ENCODE assay signal across 8 cellular contexts in genomic region chr16:30352488-30353401, GRCh38. TPM values are rescaled to one million over a fixed set of nuclear protein-coding genes. Genes with fewer than 3 reads are reported as not detected.
A peak's percentile ranks its signal among the peaks of the same experiment; 100 is the strongest.
DNase-seq lines count a peak whose midpoint lies in the region; ATAC-seq, FAIRE-seq and TF ChIP-seq lines count a peak whose summit lies in the region.

No MANE protein-coding gene starts in this region.

- H3K27me3 Mint-ChIP-seq in activated CD4-positive, alpha-beta T cell treated with anti-CD3 and anti-CD28 coated beads, Interleukin-2, amount 10 ng/mL, durations not matched to agents 24 days and 14 days, result no peaks in the 10 kb centered on the region
- no peaks in the 10 kb centered on the region for H3K27me3 Mint-ChIP-seq in activated naive CD8-positive, alpha-beta T cell treated with anti-CD3 and anti-CD28 coated beads, Interleukin-2, amount 10 ng/mL, durations not matched to agents 7 days and 5 days

- BruUV-seq in HepG2 (replicated peaks; lab: Mats Ljungman, UMichigan), result no TSS peak

- intact Hi-C loops in activated CD4-positive, alpha-beta T cell treated with anti-CD3 and anti-CD28 coated beads, Interleukin-2, amount 10 ng/mL, durations not matched to agents 24 days and 14 days (cut with micrococcal nuclease), result no loop called here
- intact Hi-C loops in HepG2 (cut with micrococcal nuclease; ENCODE audit: unreplicated experiment), result no loop called here

- H3K27ac Mint-ChIP-seq in activated CD4-positive, alpha-beta T cell treated with anti-CD3 and anti-CD28 coated beads, Interleukin-2, amount 10 ng/mL, durations not matched to agents 24 days and 14 days, result no peak overlapping the region
- no peak overlapping the region for H3K27ac Mint-ChIP-seq in activated naive CD8-positive, alpha-beta T cell treated with anti-CD3 and anti-CD28 coated beads, Interleukin-2, amount 10 ng/mL, durations not matched to agents 7 days and 5 days

- H3K4me1 ChIP-seq in HepG2 (ENCODE audit: insufficient read depth, low read length) (peaks cover 56% of the 10 kb centered on the region), stomach smooth muscle (ENCODE audit: control insufficient read depth, insufficient read depth, low read length) (peaks cover 52% of the 10 kb centered on the region)

- H3K36me3 ChIP-seq in HepG2 (replicated peaks in 1 of 2; ENCODE audit: control insufficient read depth in 1 of 2, insufficient read depth in 2 of 2, low read length in 2 of 2), result peaks cover 3 to 30% of the 10 kb centered on the region in 2 experiments; a peak in 4 of 5 replicates
- peaks cover 23 to 26% of the 10 kb centered on the region in 2 donors for H3K36me3 ChIP-seq in stomach smooth muscle (ENCODE audit: control insufficient read depth in 2 of 2, insufficient read depth in 2 of 2, low read length in 2 of 2)

- TF ChIP-seq EP300 in HepG2 (IDR thresholded peaks at IDR 0.05; ENCODE audit: low read depth in 2 of 2, low read length in 2 of 2), result no peak
- no peak for TF ChIP-seq EP300 in HepG2 (CRISPR knock-in tag; IDR thresholded peaks at IDR 0.05; ENCODE audit: borderline replicate concordance)

- H3K9me3 ChIP-seq in HepG2 (ENCODE audit: low read length) (no peaks in the 10 kb centered on the region), stomach smooth muscle (ENCODE audit: control insufficient read depth in 2 of 2, low read length in 2 of 2) (no peaks in the 10 kb centered on the region)

- H3K27ac ChIP-seq in HepG2 (ENCODE audit: extremely low read length, insufficient read depth, low read length), result peak overlapping the region; percentile 3
- H3K27ac ChIP-seq in stomach smooth muscle (ENCODE audit: low read length), result peak overlapping the region; percentile 97

- 0 out of 2 replicates have a peak, but pooled peaks have one; percentile 37 for TF ChIP-seq RAD21 in HepG2 (CRISPR knock-in tag; IDR thresholded peaks at IDR 0.05)

- peak; percentile 66 for TF ChIP-seq CTCF in HepG2 (CRISPR knock-in tag; IDR thresholded peaks at IDR 0.05)

- H3K9ac ChIP-seq in HepG2 (ENCODE audit: insufficient read depth, low read depth, low read length) (no peak overlapping the region), stomach smooth muscle (ENCODE audit: low read length in 2 of 2) (peak overlapping the region in 1 of 2 donors; percentile 29)

- POLR2A ChIA-PET in activated naive CD8-positive, alpha-beta T cell treated with anti-CD3 and anti-CD28 coated beads, Interleukin-2, amount 10 ng/mL, durations not matched to agents 7 days and 5 days (lab: Charles Lee), result interaction anchor here (2.7 kb wide), 1 partner anchor 17 kb away, joined by 13 read pairs; no protein-coding TSS in a partner anchor
- POLR2A ChIA-PET in HepG2 (lab: Yijun Ruan, JAX), result interaction anchor here (1.3 to 4.9 kb wide), 5 partner anchors 11 to 57 kb away, joined by 3 to 36 read pairs (median 4); partner anchors contain the start of gene ZNF771

- peak overlapping the region; percentile 37 for H3K4me2 ChIP-seq in HepG2 (ENCODE audit: low read depth, low read length)

- H3K4me1 Mint-ChIP-seq in activated CD4-positive, alpha-beta T cell treated with anti-CD3 and anti-CD28 coated beads, Interleukin-2, amount 10 ng/mL, durations not matched to agents 24 days and 14 days, result peaks cover 44% of the 10 kb centered on the region
- peaks cover 44% of the 10 kb centered on the region for H3K4me1 Mint-ChIP-seq in activated naive CD8-positive, alpha-beta T cell treated with anti-CD3 and anti-CD28 coated beads, Interleukin-2, amount 10 ng/mL, durations not matched to agents 7 days and 5 days

- DNase-seq in activated CD4-positive, alpha-beta T cell treated with anti-CD3 and anti-CD28 coated beads, Interleukin-2, amount 10 ng/mL, durations not matched to agents 24 days and 14 days, result no peak
- DNase-seq in activated CD4-positive, alpha-beta T cell treated with anti-CD3 and anti-CD28 coated beads for 48 hours, result no peak
- no peak for DNase-seq in activated naive CD8-positive, alpha-beta T cell treated with anti-CD3 and anti-CD28 coated beads, Interleukin-2, amount 10 ng/mL, durations not matched to agents 7 days and 5 days
- peak; percentile 68 for DNase-seq in HepG2 (ENCODE audit: low spot score)
- no peak for DNase-seq in activated CD4-positive, CD25-positive, alpha-beta regulatory T cell treated with anti-CD3 and anti-CD28 coated beads, Interleukin-2, amount 50 U/mL, for 72 hours
- no peak for DNase-seq in SKM-1 treated with dmso at 0.1 percent for 144 hours (lab: John Stamatoyannopoulos, UW; ENCODE audit: unreplicated experiment)
- DNase-seq in stimulated activated CD4-positive, alpha-beta T cell treated with anti-CD3 and anti-CD28 coated beads, Interleukin-12 subunit alpha, Interleukin-12 subunit beta, amount 100 ng/mL, for 4 hours, result no peak

- peak; percentile 28 to 42; a peak in 1 of 4 replicates for TF ChIP-seq POLR2A in HepG2 (IDR thresholded peaks at IDR 0.05; ENCODE audit: insufficient read depth in 1 of 2, low read depth in 2 of 2, low read length in 2 of 2)

- 83% methylated on average over 14 of the region's 14 CpGs for WGBS in HepG2 (ENCODE audit: low lambda C conversion rate)

- in situ Hi-C loops in HepG2 (cut with HindIII; ENCODE audit: extremely low pct_ligation_motif_present, low pct_unique_long_range_greater_than_20kb), result loop anchor here (10.0 kb wide), 1 partner anchor 262 kb away; the partner anchor contains the start of gene ZNF689

- peak; percentile 71 for FAIRE-seq in HepG2 (lab: Jason Lieb, UNC)

- H2AFZ ChIP-seq in HepG2 (ENCODE audit: low read length), result no peak overlapping the region

- CTCF ChIA-PET in HepG2 (lab: Yijun Ruan, JAX; ENCODE audit: low intra/inter-chr PET ratio, low total read pairs), result interaction anchor here (0.8 to 2.4 kb wide), 3 partner anchors 17 to 276 kb away, joined by 3 to 10 read pairs (median 3); no protein-coding TSS in a partner anchor

- H3K36me3 Mint-ChIP-seq in activated CD4-positive, alpha-beta T cell treated with anti-CD3 and anti-CD28 coated beads, Interleukin-2, amount 10 ng/mL, durations not matched to agents 24 days and 14 days (ENCODE audit: low read depth), result peaks cover 64% of the 10 kb centered on the region
- H3K36me3 Mint-ChIP-seq in activated naive CD8-positive, alpha-beta T cell treated with anti-CD3 and anti-CD28 coated beads, Interleukin-2, amount 10 ng/mL, durations not matched to agents 7 days and 5 days, result peaks cover 19% of the 10 kb centered on the region

- peak overlapping the region; percentile 37 for H3K4me3 Mint-ChIP-seq in activated CD4-positive, alpha-beta T cell treated with anti-CD3 and anti-CD28 coated beads, Interleukin-2, amount 10 ng/mL, durations not matched to agents 24 days and 14 days
- H3K4me3 Mint-ChIP-seq in activated naive CD8-positive, alpha-beta T cell treated with anti-CD3 and anti-CD28 coated beads, Interleukin-2, amount 10 ng/mL, durations not matched to agents 7 days and 5 days, result peak overlapping the region; percentile 24

- peaks cover 23% of the 10 kb centered on the region for H3K79me2 ChIP-seq in HepG2 (ENCODE audit: insufficient read depth, low read length)

- H3K9me3 Mint-ChIP-seq in activated CD4-positive, alpha-beta T cell treated with anti-CD3 and anti-CD28 coated beads, Interleukin-2, amount 10 ng/mL, durations not matched to agents 24 days and 14 days, result no peaks in the 10 kb centered on the region
- H3K9me3 Mint-ChIP-seq in activated naive CD8-positive, alpha-beta T cell treated with anti-CD3 and anti-CD28 coated beads, Interleukin-2, amount 10 ng/mL, durations not matched to agents 7 days and 5 days, result no peaks in the 10 kb centered on the region

- H3K4me3 ChIP-seq in HepG2 (replicated peaks in 1 of 3; ENCODE audit: insufficient read depth in 1 of 3, low read depth in 2 of 3, low read length in 3 of 3) (no peak overlapping the region; a peak in 1 of 6 replicates), stomach smooth muscle (ENCODE audit: low read length in 2 of 2) (peak overlapping the region in 1 of 2 donors; percentile 47)

- H3K27me3 ChIP-seq in HepG2 (ENCODE audit: control insufficient read depth in 1 of 2, insufficient read depth in 2 of 2, low read length in 2 of 2), result no peaks in the 10 kb centered on the region; a peak in 1 of 5 replicates
- H3K27me3 ChIP-seq in stomach smooth muscle (ENCODE audit: control insufficient read depth in 1 of 2, insufficient read depth in 2 of 2, low read length in 2 of 2), result no peaks in the 10 kb centered on the region

- no peaks in the 10 kb centered on the region for H4K20me1 ChIP-seq in HepG2 (ENCODE audit: insufficient read depth, low read length)

- no peak for ATAC-seq in activated naive CD8-positive, alpha-beta T cell treated with anti-CD3 and anti-CD28 coated beads, Interleukin-2, amount 10 ng/mL, durations not matched to agents 7 days and 5 days (ENCODE audit: low read depth)
- ATAC-seq in HepG2, result peak; percentile 31

RNA-seq across cellular contexts. Expression of gene CD2BP2, which starts 2.4 kb away (rescaled TPM):
- 80.5 and 93.2 TPM in 2 replicates for total RNA-seq in activated CD4-positive, alpha-beta T cell treated with anti-CD3 and anti-CD28 coated beads, Interleukin-2, amount 10 ng/mL, durations not matched to agents 24 days and 14 days
- 10 to 100 TPM; 71.3 to 72.5 TPM for total RNA-seq in activated naive CD8-positive, alpha-beta T cell treated with anti-CD3 and anti-CD28 coated beads, Interleukin-2, amount 10 ng/mL, durations not matched to agents 7 days and 5 days
- total RNA-seq in HepG2 (2016; rRNA removed; fragmentation: Illumina TruSeq; extraction: Trizol), result 54.6 and 69.9 TPM in 2 replicates
- 7.2 and 8.0 TPM in 2 replicates for total RNA-seq in HepG2 (2016; cell fraction: cytosol; rRNA removed; fragmentation: Illumina TruSeq; extraction: Trizol; ENCODE audit: low read depth)
- 57.2 and 72.6 TPM in 2 replicates for total RNA-seq in HepG2 (2016; cell fraction: insoluble cytoplasmic fraction; rRNA removed; fragmentation: Illumina TruSeq; extraction: Trizol)
- total RNA-seq in HepG2 (2016; cell fraction: membrane; rRNA removed; fragmentation: Illumina TruSeq; extraction: Trizol), result 18.8 and 20.2 TPM in 2 replicates
- 24.2 and 28.9 TPM in 2 replicates for total RNA-seq in HepG2 (2016; cell fraction: nucleus; rRNA removed; fragmentation: Illumina TruSeq; extraction: Trizol)
- 24.9 and 27.3 TPM in 2 replicates for polyA plus RNA-seq in HepG2 (2011; rRNA removed)
- 26.5 and 26.7 TPM in 2 replicates for polyA plus RNA-seq in HepG2 (2011; cell fraction: cytosol; rRNA removed)
- polyA plus RNA-seq in HepG2 (2011; cell fraction: nucleus; rRNA removed), result 52.6 and 55.8 TPM in 2 replicates
- polyA plus RNA-seq in HepG2 (2012), result 25.0 and 28.0 TPM in 2 replicates
- polyA plus RNA-seq in HepG2 (2016; cell fraction: cytosol; fragmentation: Illumina TruSeq; extraction: Trizol; ENCODE audit: low read depth), result 8.5 and 10.2 TPM in 2 replicates
- polyA plus RNA-seq in HepG2 (2016; cell fraction: insoluble cytoplasmic fraction; fragmentation: Illumina TruSeq; extraction: Trizol; ENCODE audit: low read depth), result 76.1 and 78.5 TPM in 2 replicates
- polyA plus RNA-seq in HepG2 (2016; cell fraction: membrane; fragmentation: Illumina TruSeq; extraction: Trizol; ENCODE audit: low read depth), result 16.5 and 17.6 TPM in 2 replicates
- polyA plus RNA-seq in HepG2 (2016; cell fraction: nucleus; fragmentation: Illumina TruSeq; extraction: Trizol; ENCODE audit: insufficient read depth, low read depth), result 49.1 and 51.4 TPM in 2 replicates
- polyA minus RNA-seq in HepG2 (2011; rRNA and poly(A)+ RNA removed; ENCODE audit: low replicate concordance), result 21.5 and 32.4 TPM in 2 replicates
- polyA minus RNA-seq in HepG2 (2011; cell fraction: cytosol; rRNA and poly(A)+ RNA removed), result 8.9 and 11.3 TPM in 2 replicates
- 14.0 and 20.5 TPM in 2 replicates for polyA minus RNA-seq in HepG2 (2011; cell fraction: nucleus; rRNA and poly(A)+ RNA removed)

RNA-seq across cellular contexts. Expression of gene TBC1D10B, which starts 17.5 kb away (rescaled TPM):
- total RNA-seq in activated CD4-positive, alpha-beta T cell treated with anti-CD3 and anti-CD28 coated beads, Interleukin-2, amount 10 ng/mL, durations not matched to agents 24 days and 14 days, result 68.9 TPM in 2 replicates
- 10 to 100 TPM; 63.6 to 69.8 TPM for total RNA-seq in activated naive CD8-positive, alpha-beta T cell treated with anti-CD3 and anti-CD28 coated beads, Interleukin-2, amount 10 ng/mL, durations not matched to agents 7 days and 5 days
- 20.8 and 24.8 TPM in 2 replicates for total RNA-seq in HepG2 (2016; rRNA removed; fragmentation: Illumina TruSeq; extraction: Trizol)
- total RNA-seq in HepG2 (2016; cell fraction: cytosol; rRNA removed; fragmentation: Illumina TruSeq; extraction: Trizol; ENCODE audit: low read depth), result 8.6 and 8.9 TPM in 2 replicates
- total RNA-seq in HepG2 (2016; cell fraction: insoluble cytoplasmic fraction; rRNA removed; fragmentation: Illumina TruSeq; extraction: Trizol), result 16.6 and 24.3 TPM in 2 replicates
- 26.7 and 28.1 TPM in 2 replicates for total RNA-seq in HepG2 (2016; cell fraction: membrane; rRNA removed; fragmentation: Illumina TruSeq; extraction: Trizol)
- total RNA-seq in HepG2 (2016; cell fraction: nucleus; rRNA removed; fragmentation: Illumina TruSeq; extraction: Trizol), result 15.5 and 19.2 TPM in 2 replicates
- polyA plus RNA-seq in HepG2 (2011; rRNA removed), result 15.7 and 16.4 TPM in 2 replicates
- polyA plus RNA-seq in HepG2 (2011; cell fraction: cytosol; rRNA removed), result 18.9 and 22.7 TPM in 2 replicates
- 33.2 and 34.9 TPM in 2 replicates for polyA plus RNA-seq in HepG2 (2011; cell fraction: nucleus; rRNA removed)
- 25.6 and 28.2 TPM in 2 replicates for polyA plus RNA-seq in HepG2 (2012)
- polyA plus RNA-seq in HepG2 (2016; cell fraction: cytosol; fragmentation: Illumina TruSeq; extraction: Trizol; ENCODE audit: low read depth), result 8.5 and 9.1 TPM in 2 replicates
- 22.6 and 31.2 TPM in 2 replicates for polyA plus RNA-seq in HepG2 (2016; cell fraction: insoluble cytoplasmic fraction; fragmentation: Illumina TruSeq; extraction: Trizol; ENCODE audit: low read depth)
- 21.4 and 25.0 TPM in 2 replicates for polyA plus RNA-seq in HepG2 (2016; cell fraction: membrane; fragmentation: Illumina TruSeq; extraction: Trizol; ENCODE audit: low read depth)
- polyA plus RNA-seq in HepG2 (2016; cell fraction: nucleus; fragmentation: Illumina TruSeq; extraction: Trizol; ENCODE audit: insufficient read depth, low read depth), result 36.3 and 37.8 TPM in 2 replicates
- polyA minus RNA-seq in HepG2 (2011; rRNA and poly(A)+ RNA removed; ENCODE audit: low replicate concordance), result 31.9 and 51.8 TPM in 2 replicates
- 20.0 and 23.4 TPM in 2 replicates for polyA minus RNA-seq in HepG2 (2011; cell fraction: cytosol; rRNA and poly(A)+ RNA removed)
- 15.0 and 15.1 TPM in 2 replicates for polyA minus RNA-seq in HepG2 (2011; cell fraction: nucleus; rRNA and poly(A)+ RNA removed)

RNA-seq across cellular contexts. Expression of gene MYL11, which starts 21.9 kb away (rescaled TPM):
- 1.0 and 1.3 TPM in 2 replicates for total RNA-seq in activated CD4-positive, alpha-beta T cell treated with anti-CD3 and anti-CD28 coated beads, Interleukin-2, amount 10 ng/mL, durations not matched to agents 24 days and 14 days
- 1 to 10 TPM in 1 of 2 experiments, not detected in 1; 1.7 TPM for total RNA-seq in activated naive CD8-positive, alpha-beta T cell treated with anti-CD3 and anti-CD28 coated beads, Interleukin-2, amount 10 ng/mL, durations not matched to agents 7 days and 5 days
- total RNA-seq in HepG2 (2016; rRNA removed; fragmentation: Illumina TruSeq; extraction: Trizol), result not detected in 2 replicates
- not detected in 2 replicates for total RNA-seq in HepG2 (2016; cell fraction: cytosol; rRNA removed; fragmentation: Illumina TruSeq; extraction: Trizol; ENCODE audit: low read depth)
- not detected in 2 replicates for total RNA-seq in HepG2 (2016; cell fraction: insoluble cytoplasmic fraction; rRNA removed; fragmentation: Illumina TruSeq; extraction: Trizol)
- 0.62 TPM in 1 of 2 replicates, not detected in the other for total RNA-seq in HepG2 (2016; cell fraction: membrane; rRNA removed; fragmentation: Illumina TruSeq; extraction: Trizol)
- total RNA-seq in HepG2 (2016; cell fraction: nucleus; rRNA removed; fragmentation: Illumina TruSeq; extraction: Trizol), result not detected in 2 replicates
- not detected in 2 replicates for polyA plus RNA-seq in HepG2 (2011; rRNA removed)
- not detected in 2 replicates for polyA plus RNA-seq in HepG2 (2011; cell fraction: cytosol; rRNA removed)
- polyA plus RNA-seq in HepG2 (2011; cell fraction: nucleus; rRNA removed), result not detected in 2 replicates
- not detected in 2 replicates for polyA plus RNA-seq in HepG2 (2012)
- polyA plus RNA-seq in HepG2 (2016; cell fraction: cytosol; fragmentation: Illumina TruSeq; extraction: Trizol; ENCODE audit: low read depth), result 0.72 and 1.3 TPM in 2 replicates
- polyA plus RNA-seq in HepG2 (2016; cell fraction: insoluble cytoplasmic fraction; fragmentation: Illumina TruSeq; extraction: Trizol; ENCODE audit: low read depth), result not detected in 2 replicates
- 0.87 TPM in 1 of 2 replicates, not detected in the other for polyA plus RNA-seq in HepG2 (2016; cell fraction: membrane; fragmentation: Illumina TruSeq; extraction: Trizol; ENCODE audit: low read depth)
- not detected in 2 replicates for polyA plus RNA-seq in HepG2 (2016; cell fraction: nucleus; fragmentation: Illumina TruSeq; extraction: Trizol; ENCODE audit: insufficient read depth, low read depth)
- not detected in 2 replicates for polyA minus RNA-seq in HepG2 (2011; rRNA and poly(A)+ RNA removed; ENCODE audit: low replicate concordance)
- polyA minus RNA-seq in HepG2 (2011; cell fraction: cytosol; rRNA and poly(A)+ RNA removed), result not detected in 2 replicates
- not detected in 2 replicates for polyA minus RNA-seq in HepG2 (2011; cell fraction: nucleus; rRNA and poly(A)+ RNA removed)

RNA-seq across cellular contexts. Expression of gene SEPTIN1, which starts 29.6 kb away (rescaled TPM):
- 162 and 163 TPM in 2 replicates for total RNA-seq in activated CD4-positive, alpha-beta T cell treated with anti-CD3 and anti-CD28 coated beads, Interleukin-2, amount 10 ng/mL, durations not matched to agents 24 days and 14 days
- 100 to 1,000 TPM; 293 to 318 TPM for total RNA-seq in activated naive CD8-positive, alpha-beta T cell treated with anti-CD3 and anti-CD28 coated beads, Interleukin-2, amount 10 ng/mL, durations not matched to agents 7 days and 5 days
- 0.18 and 0.27 TPM in 2 replicates for total RNA-seq in HepG2 (2016; rRNA removed; fragmentation: Illumina TruSeq; extraction: Trizol)
- 0.18 and 0.51 TPM in 2 replicates for total RNA-seq in HepG2 (2016; cell fraction: cytosol; rRNA removed; fragmentation: Illumina TruSeq; extraction: Trizol; ENCODE audit: low read depth)
- 0.17 and 0.18 TPM in 2 replicates for total RNA-seq in HepG2 (2016; cell fraction: insoluble cytoplasmic fraction; rRNA removed; fragmentation: Illumina TruSeq; extraction: Trizol)
- 0.28 and 0.68 TPM in 2 replicates for total RNA-seq in HepG2 (2016; cell fraction: membrane; rRNA removed; fragmentation: Illumina TruSeq; extraction: Trizol)
- not detected in 2 replicates for total RNA-seq in HepG2 (2016; cell fraction: nucleus; rRNA removed; fragmentation: Illumina TruSeq; extraction: Trizol)
- 0.67 and 0.94 TPM in 2 replicates for polyA plus RNA-seq in HepG2 (2011; rRNA removed)
- 0.56 and 0.76 TPM in 2 replicates for polyA plus RNA-seq in HepG2 (2011; cell fraction: cytosol; rRNA removed)
- polyA plus RNA-seq in HepG2 (2011; cell fraction: nucleus; rRNA removed), result 1.0 and 1.3 TPM in 2 replicates
- 1.1 and 1.7 TPM in 2 replicates for polyA plus RNA-seq in HepG2 (2012)
- polyA plus RNA-seq in HepG2 (2016; cell fraction: cytosol; fragmentation: Illumina TruSeq; extraction: Trizol; ENCODE audit: low read depth), result 4.2 and 4.6 TPM in 2 replicates
- 0.76 and 0.85 TPM in 2 replicates for polyA plus RNA-seq in HepG2 (2016; cell fraction: insoluble cytoplasmic fraction; fragmentation: Illumina TruSeq; extraction: Trizol; ENCODE audit: low read depth)
- 3.3 and 3.8 TPM in 2 replicates for polyA plus RNA-seq in HepG2 (2016; cell fraction: membrane; fragmentation: Illumina TruSeq; extraction: Trizol; ENCODE audit: low read depth)
- polyA plus RNA-seq in HepG2 (2016; cell fraction: nucleus; fragmentation: Illumina TruSeq; extraction: Trizol; ENCODE audit: insufficient read depth, low read depth), result 0.65 and 1.1 TPM in 2 replicates
- 0.24 TPM in 1 of 2 replicates, not detected in the other for polyA minus RNA-seq in HepG2 (2011; rRNA and poly(A)+ RNA removed; ENCODE audit: low replicate concordance)
- polyA minus RNA-seq in HepG2 (2011; cell fraction: cytosol; rRNA and poly(A)+ RNA removed), result not detected in 2 replicates
- 0.13 TPM in 1 of 2 replicates, not detected in the other for polyA minus RNA-seq in HepG2 (2011; cell fraction: nucleus; rRNA and poly(A)+ RNA removed)

RNA-seq across cellular contexts. Expression of gene ZNF48, which starts 42.5 kb away (rescaled TPM):
- 16.5 and 18.3 TPM in 2 replicates for total RNA-seq in activated CD4-positive, alpha-beta T cell treated with anti-CD3 and anti-CD28 coated beads, Interleukin-2, amount 10 ng/mL, durations not matched to agents 24 days and 14 days
- 10 to 100 TPM; 14.4 to 15.5 TPM for total RNA-seq in activated naive CD8-positive, alpha-beta T cell treated with anti-CD3 and anti-CD28 coated beads, Interleukin-2, amount 10 ng/mL, durations not matched to agents 7 days and 5 days
- 10.9 and 12.3 TPM in 2 replicates for total RNA-seq in HepG2 (2016; rRNA removed; fragmentation: Illumina TruSeq; extraction: Trizol)
- total RNA-seq in HepG2 (2016; cell fraction: cytosol; rRNA removed; fragmentation: Illumina TruSeq; extraction: Trizol; ENCODE audit: low read depth), result 2.3 and 2.9 TPM in 2 replicates
- total RNA-seq in HepG2 (2016; cell fraction: insoluble cytoplasmic fraction; rRNA removed; fragmentation: Illumina TruSeq; extraction: Trizol), result 10.9 and 12.6 TPM in 2 replicates
- total RNA-seq in HepG2 (2016; cell fraction: membrane; rRNA removed; fragmentation: Illumina TruSeq; extraction: Trizol), result 8.8 and 8.9 TPM in 2 replicates
- 5.4 and 7.9 TPM in 2 replicates for total RNA-seq in HepG2 (2016; cell fraction: nucleus; rRNA removed; fragmentation: Illumina TruSeq; extraction: Trizol)
- 9.9 and 11.7 TPM in 2 replicates for polyA plus RNA-seq in HepG2 (2011; rRNA removed)
- polyA plus RNA-seq in HepG2 (2011; cell fraction: cytosol; rRNA removed), result 7.8 and 10.1 TPM in 2 replicates
- polyA plus RNA-seq in HepG2 (2011; cell fraction: nucleus; rRNA removed), result 9.4 and 11.4 TPM in 2 replicates
- polyA plus RNA-seq in HepG2 (2012), result 7.7 and 10.5 TPM in 2 replicates
- 2.1 and 2.6 TPM in 2 replicates for polyA plus RNA-seq in HepG2 (2016; cell fraction: cytosol; fragmentation: Illumina TruSeq; extraction: Trizol; ENCODE audit: low read depth)
- polyA plus RNA-seq in HepG2 (2016; cell fraction: insoluble cytoplasmic fraction; fragmentation: Illumina TruSeq; extraction: Trizol; ENCODE audit: low read depth), result 11.0 and 11.9 TPM in 2 replicates
- 5.4 and 6.0 TPM in 2 replicates for polyA plus RNA-seq in HepG2 (2016; cell fraction: membrane; fragmentation: Illumina TruSeq; extraction: Trizol; ENCODE audit: low read depth)
- polyA plus RNA-seq in HepG2 (2016; cell fraction: nucleus; fragmentation: Illumina TruSeq; extraction: Trizol; ENCODE audit: insufficient read depth, low read depth), result 11.3 and 12.2 TPM in 2 replicates
- 7.6 and 12.0 TPM in 2 replicates for polyA minus RNA-seq in HepG2 (2011; rRNA and poly(A)+ RNA removed; ENCODE audit: low replicate concordance)
- polyA minus RNA-seq in HepG2 (2011; cell fraction: cytosol; rRNA and poly(A)+ RNA removed), result 4.8 and 5.3 TPM in 2 replicates
- 4.1 and 5.0 TPM in 2 replicates for polyA minus RNA-seq in HepG2 (2011; cell fraction: nucleus; rRNA and poly(A)+ RNA removed)
